In the genomic region with DNA sequence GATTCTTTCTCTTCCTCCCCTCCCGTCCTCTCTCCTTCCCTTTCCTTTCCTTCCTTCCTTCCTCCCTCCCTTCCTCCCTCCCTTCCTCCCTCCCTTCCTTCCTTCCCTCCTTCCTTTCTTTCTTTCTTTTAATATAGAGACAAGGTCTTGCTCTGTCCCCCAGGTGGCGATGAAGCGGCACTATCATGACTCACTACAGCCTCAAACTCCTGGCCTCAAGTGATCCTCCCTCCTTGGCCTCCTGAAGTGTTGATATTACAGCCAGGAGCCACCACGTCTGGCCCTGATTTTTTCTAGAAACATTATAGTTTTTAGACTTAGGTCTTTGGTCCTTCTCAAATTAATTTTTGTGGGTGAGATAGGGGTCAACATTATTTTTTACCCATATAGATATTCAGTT, we compare ENCODE assay signal across 20 cellular contexts. TPM values are rescaled to one million over a fixed set of nuclear protein-coding genes. Genes with fewer than 3 reads are reported as not detected.
A peak's percentile ranks its signal among the peaks of the same experiment; 100 is the strongest.
DNase-seq lines count a peak whose midpoint lies in the region; ATAC-seq, FAIRE-seq and TF ChIP-seq lines count a peak whose summit lies in the region.
"Had no signal": no experiment of that assay in that cellular context is flagged by ENCODE, and none has a peak within 500 bp of the region (broad histone marks: within the 10 kb centered on the region; RNA-seq: fewer than 3 reads in every experiment).

No MANE protein-coding gene starts in this region.

- no peaks in the 10 kb centered on the region for H3K9me2 ChIP-seq in Loucy (replicated peaks; ENCODE audit: low read depth, low read length)

- H3K27me3 Mint-ChIP-seq in activated CD8-positive, alpha-beta T cell treated with anti-CD3 and anti-CD28 coated beads, Interleukin-2, amount 10 ng/mL, durations not matched to agents 7 days and 5 days (ENCODE audit: low read depth): no peaks in the 10 kb centered on the region
- H3K27me3 Mint-ChIP-seq: activated naive CD4-positive, alpha-beta T cell treated with anti-CD3 and anti-CD28 coated beads, Interleukin-2, amount 50 U/mL, for 24 hours; CD4-positive, CD25-positive, alpha-beta regulatory T cell had no signal

- H3K4me2 ChIP-seq in A549 (no peak overlapping the region), Loucy (ENCODE audit: low read depth, low read length, poor library complexity, severe bottlenecking) (no peak overlapping the region)

- TF ChIP-seq POLR2A in A549 (IDR thresholded peaks at IDR 0.05; ENCODE audit: low read length): no peak

- H3K36me3 ChIP-seq in A673 (ENCODE audit: insufficient read depth, low read length, poor library complexity, severe bottlenecking): no peaks in the 10 kb centered on the region
- no peaks in the 10 kb centered on the region for H3K36me3 ChIP-seq in Loucy (ENCODE audit: insufficient read depth, low read length)
- H3K36me3 ChIP-seq: upper lobe of right lung had no signal

- H3K4me3 ChIP-seq in A549 (no peak overlapping the region), A673 (ENCODE audit: low read depth, low read length, poor library complexity, severe bottlenecking) (no peak overlapping the region), Loucy (ENCODE audit: low read length, poor library complexity, severe bottlenecking) (no peak overlapping the region)
- H3K4me3 ChIP-seq: upper lobe of right lung had no signal

- DNase-seq in A549 (ENCODE audit: low read depth in 1 of 2, low spot score in 1 of 2): peak in 1 of 2 experiments; percentile 15
- DNase-seq in A673 (ENCODE audit: low spot score): no peak
- DNase-seq in activated CD8-positive, alpha-beta T cell treated with anti-CD3 and anti-CD28 coated beads, Interleukin-2, amount 10 ng/mL, durations not matched to agents 7 days and 5 days: peak; percentile 51
- DNase-seq: foreskin melanocyte, NCI-H187 treated with DMSO at 0.1 percent for 48 hours, NCI-H524 treated with DMSO at 0.1 percent for 48 hours, nephron progenitor cell, upper lobe of right lung had no signal

- H3K4me1 Mint-ChIP-seq in activated CD8-positive, alpha-beta T cell treated with anti-CD3 and anti-CD28 coated beads, Interleukin-2, amount 10 ng/mL, durations not matched to agents 7 days and 5 days (ENCODE audit: low read depth): peaks cover 41% of the 10 kb centered on the region

- H3K27ac Mint-ChIP-seq in activated CD8-positive, alpha-beta T cell treated with anti-CD3 and anti-CD28 coated beads, Interleukin-2, amount 10 ng/mL, durations not matched to agents 7 days and 5 days: no peak overlapping the region
- H3K27ac Mint-ChIP-seq: activated naive CD4-positive, alpha-beta T cell treated with anti-CD3 and anti-CD28 coated beads, Interleukin-2, amount 50 U/mL, for 24 hours; nephron progenitor cell; T-helper 2 cell treated with Interferon-gamma antibody and Interleukin-4, amounts not matched to agents 5 μg/mL and 100 μg/mL, for 36 hours had no signal

- H4K20me1 ChIP-seq in Loucy (ENCODE audit: insufficient read depth, low read length, poor library complexity, severe bottlenecking): no peaks in the 10 kb centered on the region

- FAIRE-seq in A549 (lab: Jason Lieb, UNC): no peak

- H3K27ac ChIP-seq in A549 (no peak overlapping the region), A673 (ENCODE audit: low read depth, low read length, poor library complexity, severe bottlenecking) (no peak overlapping the region)
- H3K27ac ChIP-seq: upper lobe of right lung had no signal

- H3K27me3 ChIP-seq in A673 (replicated peaks; ENCODE audit: insufficient read depth, low read depth, low read length, poor library complexity) (no peaks in the 10 kb centered on the region), Loucy (ENCODE audit: insufficient read depth, low read length, poor library complexity, severe bottlenecking) (no peaks in the 10 kb centered on the region)
- H3K27me3 ChIP-seq: upper lobe of right lung had no signal

- intact Hi-C loops in A673 (cut with micrococcal nuclease; ENCODE audit: unreplicated experiment): no loop called here

- no peak for TF ChIP-seq CTCF in A549 (IDR thresholded peaks at IDR 0.05)
- TF ChIP-seq CTCF in A673 (conservative IDR thresholded peaks at IDR 0.05; ENCODE audit: low read depth, low read length): 0 out of 2 replicates have a peak, but pooled peaks have one; percentile 21
- TF ChIP-seq CTCF in Loucy (conservative IDR thresholded peaks at IDR 0.05; ENCODE audit: low read length): peak; percentile 52

- no peak overlapping the region for H3K4me3 Mint-ChIP-seq in activated CD8-positive, alpha-beta T cell treated with anti-CD3 and anti-CD28 coated beads, Interleukin-2, amount 10 ng/mL, durations not matched to agents 7 days and 5 days
- H3K4me3 Mint-ChIP-seq: activated naive CD4-positive, alpha-beta T cell treated with anti-CD3 and anti-CD28 coated beads, Interleukin-2, amount 50 U/mL, for 24 hours; CD4-positive, CD25-positive, alpha-beta regulatory T cell; nephron progenitor cell; stimulated activated effector memory CD8-positive, alpha-beta T cell treated with anti-CD3 and anti-CD28 coated beads, Interleukin-12 subunit alpha, Interleukin-12 subunit beta, amount 100 ng/mL, for 72 hours; T-helper 2 cell treated with Interferon-gamma antibody and Interleukin-4, amounts not matched to agents 5 μg/mL and 100 μg/mL, for 36 hours had no signal

- 0 out of 2 replicates have a peak overlapping the region, but pooled peaks have one; percentile 84 for H2AFZ ChIP-seq in Loucy (ENCODE audit: low read length)

- TF ChIP-seq RAD21 in A549 (conservative IDR thresholded peaks at IDR 0.05 in 1 of 2, IDR thresholded peaks at IDR 0.05 in 1 of 2): no peak

- H3K79me2 ChIP-seq in Loucy (ENCODE audit: insufficient read depth, low read length): no peaks in the 10 kb centered on the region

- H3K9ac ChIP-seq in Loucy (ENCODE audit: low read depth, low read length, poor library complexity, severe bottlenecking): no peak overlapping the region

- ATAC-seq in A549: no peak
- ATAC-seq in activated CD8-positive, alpha-beta T cell treated with anti-CD3 and anti-CD28 coated beads, Interleukin-2, amount 10 ng/mL, durations not matched to agents 7 days and 5 days: no peak
- no peak for ATAC-seq in GM19035 (IDR thresholded peaks at IDR 0.05; ENCODE audit: unreplicated experiment)
- no peak for ATAC-seq in HG03196 (IDR thresholded peaks at IDR 0.05; ENCODE audit: unreplicated experiment)
- no peak for ATAC-seq in HG03097 (IDR thresholded peaks at IDR 0.05; ENCODE audit: low FRiP score, unreplicated experiment)
- ATAC-seq in GM21360 (IDR thresholded peaks at IDR 0.05; ENCODE audit: unreplicated experiment): no peak
- ATAC-seq: sciatic nerve; stimulated activated effector memory CD8-positive, alpha-beta T cell treated with anti-CD3 and anti-CD28 coated beads, Interleukin-12 subunit alpha, Interleukin-12 subunit beta, amount 100 ng/mL, for 72 hours; upper lobe of right lung had no signal

- H3F3A ChIP-seq in Loucy (ENCODE audit: low read depth): no peaks in the 10 kb centered on the region

- CTCF ChIA-PET in A549 (lab: Yijun Ruan, JAX) (interaction anchor here (0.6 kb wide), 1 partner anchor 283 kb away, joined by 4 read pairs; no protein-coding TSS in a partner anchor), A673 (lab: Charles Lee) (no interaction called here)
- CTCF ChIA-PET in activated CD8-positive, alpha-beta T cell treated with anti-CD3 and anti-CD28 coated beads, Interleukin-2, amount 10 ng/mL, durations not matched to agents 7 days and 5 days (lab: Charles Lee): no interaction called here

- TF ChIP-seq EP300 in A549 (IDR thresholded peaks at IDR 0.05): no peak

- no peaks in the 10 kb centered on the region for H3K9me3 Mint-ChIP-seq in activated CD8-positive, alpha-beta T cell treated with anti-CD3 and anti-CD28 coated beads, Interleukin-2, amount 10 ng/mL, durations not matched to agents 7 days and 5 days (ENCODE audit: insufficient read depth)
- H3K9me3 Mint-ChIP-seq: activated naive CD4-positive, alpha-beta T cell treated with anti-CD3 and anti-CD28 coated beads, Interleukin-2, amount 50 U/mL, for 24 hours; nephron progenitor cell; stimulated activated effector memory CD8-positive, alpha-beta T cell treated with anti-CD3 and anti-CD28 coated beads, Interleukin-12 subunit alpha, Interleukin-12 subunit beta, amount 100 ng/mL, for 72 hours; T-helper 2 cell treated with Interferon-gamma antibody and Interleukin-4, amounts not matched to agents 5 μg/mL and 100 μg/mL, for 36 hours had no signal

- no peaks in the 10 kb centered on the region for H3K36me3 Mint-ChIP-seq in activated CD8-positive, alpha-beta T cell treated with anti-CD3 and anti-CD28 coated beads, Interleukin-2, amount 10 ng/mL, durations not matched to agents 7 days and 5 days (ENCODE audit: low read depth)
- H3K36me3 Mint-ChIP-seq: activated naive CD4-positive, alpha-beta T cell treated with anti-CD3 and anti-CD28 coated beads, Interleukin-2, amount 50 U/mL, for 24 hours; CD4-positive, CD25-positive, alpha-beta regulatory T cell; stimulated activated effector memory CD8-positive, alpha-beta T cell treated with anti-CD3 and anti-CD28 coated beads, Interleukin-12 subunit alpha, Interleukin-12 subunit beta, amount 100 ng/mL, for 72 hours had no signal

- BruUV-seq in A673 (replicated peaks; lab: Mats Ljungman, UMichigan): no TSS peak

- H3K4me1 ChIP-seq in A549: no peaks in the 10 kb centered on the region
- H3K4me1 ChIP-seq in A673 (ENCODE audit: insufficient read depth, low read length, poor library complexity, severe bottlenecking): no peaks in the 10 kb centered on the region
- H3K4me1 ChIP-seq in Loucy (ENCODE audit: insufficient read depth, low read length, poor library complexity, severe bottlenecking): peaks cover 20% of the 10 kb centered on the region
- H3K4me1 ChIP-seq: upper lobe of right lung had no signal

- WGBS in A549 (ENCODE audit: missing lambda C conversion rate): 9% methylated on average over 4 of the region's 4 CpGs

- POLR2A ChIA-PET in A549 (lab: Yijun Ruan, JAX): no interaction called here
- POLR2A ChIA-PET in A673 (lab: Charles Lee; ENCODE audit: low non-redundant PET): no interaction called here
- POLR2A ChIA-PET in activated CD8-positive, alpha-beta T cell treated with anti-CD3 and anti-CD28 coated beads, Interleukin-2, amount 10 ng/mL, durations not matched to agents 7 days and 5 days (lab: Charles Lee): no interaction called here

- no peaks in the 10 kb centered on the region for H3K9me3 ChIP-seq in A549
- no peaks in the 10 kb centered on the region for H3K9me3 ChIP-seq in A673 (ENCODE audit: low read depth, low read length, poor library complexity, severe bottlenecking)
- no peaks in the 10 kb centered on the region for H3K9me3 ChIP-seq in Loucy (ENCODE audit: insufficient read depth, low read depth, low read length)
- H3K9me3 ChIP-seq: upper lobe of right lung had no signal

RNA-seq across cellular contexts. Expression of gene GRM2, which starts 15.5 kb away (rescaled TPM):
- not detected in 2 replicates for polyA plus RNA-seq in A549 (2011; rRNA removed)
- polyA plus RNA-seq in A549 (2012; cell fraction: cytosol; rRNA removed): 0.05 TPM in 2 replicates
- polyA plus RNA-seq in A549 (2012; cell fraction: nucleus; rRNA removed): 1.1 and 1.3 TPM in 2 replicates
- polyA plus RNA-seq in A549 (2017; fragmentation: RNase III; extraction: RNeasy Plus Mini Kit Qiagen cat#74134 plus additional on column Dnase treatment): 0.01 to 0.03 TPM (median 0.03 TPM) in 3 replicates
- 0.04 and 0.19 TPM in 2 replicates for polyA minus RNA-seq in A549 (2011; rRNA and poly(A)+ RNA removed)
- total RNA-seq in A673 (2021): 2.9 and 5.6 TPM in 2 replicates
- 1 to 10 TPM; 1.1 to 1.7 TPM for total RNA-seq in activated CD8-positive, alpha-beta T cell treated with anti-CD3 and anti-CD28 coated beads, Interleukin-2, amount 10 ng/mL, durations not matched to agents 7 days and 5 days

RNA-seq across cellular contexts. Expression of gene TEX264, which starts 51.3 kb away (rescaled TPM):
- 47.9 and 59.3 TPM in 2 replicates for polyA plus RNA-seq in A549 (2011; rRNA removed)
- polyA plus RNA-seq in A549 (2012; cell fraction: cytosol; rRNA removed): 70.9 and 82.3 TPM in 2 replicates
- 91.1 and 103 TPM in 2 replicates for polyA plus RNA-seq in A549 (2012; cell fraction: nucleus; rRNA removed)
- polyA plus RNA-seq in A549 (2017; fragmentation: RNase III; extraction: RNeasy Plus Mini Kit Qiagen cat#74134 plus additional on column Dnase treatment): 50.7 to 55.3 TPM (median 54.7 TPM) in 3 replicates
- polyA minus RNA-seq in A549 (2011; rRNA and poly(A)+ RNA removed): 86.9 and 91.3 TPM in 2 replicates
- 21.4 and 23.0 TPM in 2 replicates for total RNA-seq in A673 (2021)
- total RNA-seq in activated CD8-positive, alpha-beta T cell treated with anti-CD3 and anti-CD28 coated beads, Interleukin-2, amount 10 ng/mL, durations not matched to agents 7 days and 5 days: 10 to 100 TPM; 62.6 to 65.0 TPM

RNA-seq across cellular contexts. Expression of gene IQCF6, which starts 56.7 kb away (rescaled TPM):
- polyA plus RNA-seq in A549 (2011; rRNA removed) (not detected in 2 replicates), A549 (2017; fragmentation: RNase III; extraction: RNeasy Plus Mini Kit Qiagen cat#74134 plus additional on column Dnase treatment) (not detected in 3 replicates)
- not detected in 2 replicates for polyA plus RNA-seq in A549 (2012; cell fraction: cytosol; rRNA removed)
- polyA plus RNA-seq in A549 (2012; cell fraction: nucleus; rRNA removed): not detected in 2 replicates
- polyA minus RNA-seq in A549 (2011; rRNA and poly(A)+ RNA removed): not detected in 2 replicates
- total RNA-seq in A673 (2021): not detected in 2 replicates
- total RNA-seq in activated CD8-positive, alpha-beta T cell treated with anti-CD3 and anti-CD28 coated beads, Interleukin-2, amount 10 ng/mL, durations not matched to agents 7 days and 5 days: not detected
- total RNA-seq: cardiac septum; CD4-positive, CD25-positive, alpha-beta regulatory T cell; lung microvascular endothelial cell; sciatic nerve; upper lobe of right lung had no signal
- polyA plus RNA-seq: CD4-positive, CD25-positive, alpha-beta regulatory T cell had no signal
